7 cellular contexts compared by ENCODE assay signal in genomic region chr9:83992901-83993300, GRCh38.
"Had no signal": no experiment of that assay in that cellular context is flagged by ENCODE, and none has a peak within 500 bp of the region (broad histone marks: within the 10 kb centered on the region; RNA-seq: fewer than 3 reads in every experiment).

No MANE protein-coding gene starts in this region.

- H3K4me3 ChIP-seq: GM23248, HAP-1 had no signal

- H3K4me3 Mint-ChIP-seq: HFFc6, IgD-negative memory B cell had no signal

- H3K27ac Mint-ChIP-seq: IgD-negative memory B cell had no signal

- H3K27me3 Mint-ChIP-seq: IgD-negative memory B cell had no signal

- H3K9me3 ChIP-seq: HAP-1 had no signal

- H3K9me3 Mint-ChIP-seq: HFFc6 had no signal

- DNase-seq: GOT3, H7, KG1 had no signal

- H3K9ac ChIP-seq: GM23248 had no signal

- H3K27ac ChIP-seq: GM23248 had no signal

- H2AFZ ChIP-seq: GM23248 had no signal
